ENCODE assay signal across 8 cellular contexts in the genomic region with DNA sequence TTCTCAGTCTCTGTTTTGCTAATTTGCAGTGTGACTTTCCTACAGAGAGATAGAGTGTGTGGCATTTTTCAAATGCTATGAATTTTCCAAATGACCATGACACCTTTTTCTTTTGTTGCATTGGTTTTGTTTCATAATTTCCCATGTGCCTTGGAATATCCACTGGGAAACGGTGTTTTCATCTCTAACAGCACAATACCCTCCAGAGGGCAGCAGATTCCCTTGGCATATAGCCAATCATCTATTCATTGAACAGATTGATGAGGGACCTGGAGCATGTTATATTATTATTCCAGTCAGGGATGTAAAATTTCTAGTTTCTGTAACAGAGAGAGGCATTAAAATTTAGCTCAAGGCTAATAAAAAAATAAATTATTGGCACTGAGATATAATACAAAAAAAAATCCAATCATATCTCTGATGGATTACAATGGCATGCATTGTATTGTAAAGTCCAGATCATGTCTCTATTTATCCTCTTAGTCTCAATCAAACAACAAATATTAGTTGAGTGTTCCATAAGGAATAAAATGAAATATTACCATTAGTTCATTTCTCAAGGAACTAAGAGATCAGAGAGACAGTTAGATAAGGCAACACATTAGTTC. TPM values are rescaled to one million over a fixed set of nuclear protein-coding genes. Genes with fewer than 3 reads are reported as not detected.
DNase-seq lines count a peak whose midpoint lies in the region; ATAC-seq and TF ChIP-seq lines count a peak whose summit lies in the region.

No MANE protein-coding gene starts in this region.

- H3K4me3 ChIP-seq in ascending aorta: no peak overlapping the region

- H3K27me3 ChIP-seq in ascending aorta: no peaks in the 10 kb centered on the region

- H3K9me3 ChIP-seq in ascending aorta: no peaks in the 10 kb centered on the region

- H3K36me3 ChIP-seq in ascending aorta: no peaks in the 10 kb centered on the region

- no peak overlapping the region for H3K27ac ChIP-seq in ascending aorta

- in situ Hi-C loops in GM13976 (cut with MboI; ENCODE audit: low sequenced_read_pairs, unreplicated experiment): no loop called here

- intact Hi-C loops in ascending aorta (cut with DNase I): loop anchor here (5.0 kb wide), 1 partner anchor 177 kb away; a partner anchor contains a TSS
- intact Hi-C loops in left colon (cut with DNase I, micrococcal nuclease): no loop called here

- peak; percentile 18 for TF ChIP-seq CTCF in GM10266 (IDR thresholded peaks at IDR 0.05; ENCODE audit: control insufficient read depth, insufficient read depth, low read depth, missing control alignments)
- peak; percentile 21 to 47 (median 35) for TF ChIP-seq CTCF in ascending aorta (IDR thresholded peaks at IDR 0.05)
- TF ChIP-seq CTCF in GM13976 (IDR thresholded peaks at IDR 0.05; ENCODE audit: borderline replicate concordance, control extremely low read depth, extremely low read depth, insufficient read depth, missing control alignments): no peak

- no peaks in the 10 kb centered on the region for H3K4me1 ChIP-seq in ascending aorta

- no peak for DNase-seq in GM10266 (ENCODE audit: extremely low spot score)
- DNase-seq in NCI-H146 treated with DMSO at 0.1 percent for 48 hours (lab: John Stamatoyannopoulos, UW; ENCODE audit: unreplicated experiment): peak; percentile 36
- DNase-seq in ascending aorta (ENCODE audit: low spot score in 2 of 2): no peak
- peak in 1 of 2 donors; percentile 53 for DNase-seq in left colon
- no peak for DNase-seq in activated gamma-delta T cell treated with Interleukin-2 at 50 U/mL for 16 hours
- DNase-seq in stimulated activated naive CD8-positive, alpha-beta T cell treated with anti-CD3 and anti-CD28 coated beads, Interleukin-15, Interleukin-2, amounts not matched to agents 100 U/mL and 50 U/mL, for 24 hours: no peak
- DNase-seq in GM13976 (ENCODE audit: low spot score): no peak

- peak; percentile 68 for ATAC-seq in left colon
- ATAC-seq in HG03135 (IDR thresholded peaks at IDR 0.05; ENCODE audit: unreplicated experiment): no peak
- ATAC-seq in stimulated activated naive CD8-positive, alpha-beta T cell treated with anti-CD3 and anti-CD28 coated beads, Interleukin-15, Interleukin-2, amounts not matched to agents 100 U/mL and 50 U/mL, for 24 hours: no peak

RNA-seq across cellular contexts. Expression of a gene that starts 29.6 kb away (rescaled TPM):
- total RNA-seq in ascending aorta (63.9 TPM), left colon (10 to 100 TPM; 17.4 to 25.3 TPM)

RNA-seq across cellular contexts. Expression of a gene that starts 38.6 kb away (rescaled TPM):
- total RNA-seq in ascending aorta (not detected), left colon (10 to 100 TPM; 13.5 to 17.4 TPM)

Comparison
In these comparisons a context has a peak if more than half of its experiments do, and no peak if none do; other contexts are left out.
1. RNA of a gene that starts 38.6 kb away (total RNA-seq): 13.5 to 17.4 TPM in left colon; not detected in ascending aorta (single experiment); every median in the first group is over 10 times any median in the second.